ENCODE assay signal across 15 cellular contexts in the genomic region with DNA sequence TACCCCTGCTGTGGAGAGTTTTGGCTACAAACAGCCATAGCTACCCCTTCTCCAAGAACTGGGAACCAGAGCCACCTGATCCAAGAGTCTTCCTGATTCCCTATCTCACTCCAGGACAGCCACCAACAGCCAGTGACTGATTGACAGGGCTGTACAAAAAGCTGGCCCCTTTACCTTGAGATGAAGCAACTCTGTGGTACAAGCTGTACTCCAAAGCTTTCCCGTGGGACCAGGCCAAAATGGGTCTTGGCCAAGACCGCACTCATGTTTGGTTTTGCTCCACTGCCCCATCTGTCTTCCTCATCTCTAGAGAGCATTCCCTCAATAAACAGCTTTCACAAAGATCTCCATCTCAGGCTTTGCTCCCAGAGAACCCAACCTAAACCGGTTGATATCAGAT. TPM values are rescaled to one million over a fixed set of nuclear protein-coding genes. Genes with fewer than 3 reads are reported as not detected.
A peak's percentile ranks its signal among the peaks of the same experiment; 100 is the strongest.
DNase-seq lines count a peak whose midpoint lies in the region; ATAC-seq, FAIRE-seq and TF ChIP-seq lines count a peak whose summit lies in the region.
"Had no signal": no experiment of that assay in that cellular context is flagged by ENCODE, and none has a peak within 500 bp of the region (broad histone marks: within the 10 kb centered on the region; RNA-seq: fewer than 3 reads in every experiment).

No MANE protein-coding gene starts in this region.

- H3K4me3 Mint-ChIP-seq in T-helper 2 cell treated with Interferon-gamma antibody and Interleukin-4, amounts not matched to agents 5 μg/mL and 100 μg/mL, for 36 hours: no peak overlapping the region
- H3K4me3 Mint-ChIP-seq: nephron progenitor cell; stimulated activated naive B cell treated with anti-CD40 and anti-IgM and Interleukin-4, amounts not matched to agents 10 μg/mL and 1 μg/mL and 100 μg/mL, for 72 hours had no signal

- WGBS in right lobe of liver (ENCODE audit: insufficient coverage, low coverage, low lambda C conversion rate, missing lambda C conversion rate): 24% methylated on average over 2 of the region's 3 CpGs
- WGBS in tibial nerve, 2 donors: 80 to 82% methylated on average over 3 of the region's 3 CpGs

- intact Hi-C loops in right lobe of liver (cut with DNase I): no loop called here

- peaks cover 75% of the 10 kb centered on the region for H3K4me1 Mint-ChIP-seq in T-helper 2 cell treated with Interferon-gamma antibody and Interleukin-4, amounts not matched to agents 5 μg/mL and 100 μg/mL, for 36 hours (ENCODE audit: low read depth)

- peaks cover 0 to 25% (median 12%) of the 10 kb centered on the region in 4 donors for H3K4me1 ChIP-seq in right lobe of liver
- peaks cover 0 to 17% (median 3%) of the 10 kb centered on the region in 4 donors for H3K4me1 ChIP-seq in tibial nerve

- TF ChIP-seq EP300 in tibial nerve (IDR thresholded peaks at IDR 0.05): peak in 1 of 2 donors; percentile 84

- no peaks in the 10 kb centered on the region for H3K36me3 ChIP-seq in right lobe of liver
- no peaks in the 10 kb centered on the region for H3K36me3 ChIP-seq in tibial nerve

- FAIRE-seq in GM19239 (lab: Jason Lieb, UNC): no peak
- FAIRE-seq: A204.1, TTC549 had no signal

- H3K36me3 Mint-ChIP-seq in T-helper 2 cell treated with Interferon-gamma antibody and Interleukin-4, amounts not matched to agents 5 μg/mL and 100 μg/mL, for 36 hours (ENCODE audit: low read depth): peaks cover 62% of the 10 kb centered on the region
- H3K36me3 Mint-ChIP-seq: stimulated activated naive B cell treated with anti-CD40 and anti-IgM and Interleukin-4, amounts not matched to agents 10 μg/mL and 1 μg/mL and 100 μg/mL, for 72 hours had no signal

- ATAC-seq in right lobe of liver (peak; percentile 92 to 97 (median 96)), HG03025 (IDR thresholded peaks at IDR 0.05; ENCODE audit: low FRiP score, unreplicated experiment) (no peak), GM21381 (IDR thresholded peaks at IDR 0.05; ENCODE audit: unreplicated experiment) (no peak)
- ATAC-seq: stimulated activated naive B cell treated with anti-CD40 and anti-IgM and Interleukin-4, amounts not matched to agents 10 μg/mL and 1 μg/mL and 100 μg/mL, for 72 hours had no signal

- TF ChIP-seq CTCF in right lobe of liver (IDR thresholded peaks at IDR 0.05) (peak in 2 of 4 donors; percentile 28 to 33), tibial nerve (IDR thresholded peaks at IDR 0.05) (no peak)

- peak overlapping the region; percentile 49 for H3K27ac Mint-ChIP-seq in T-helper 2 cell treated with Interferon-gamma antibody and Interleukin-4, amounts not matched to agents 5 μg/mL and 100 μg/mL, for 36 hours
- H3K27ac Mint-ChIP-seq: nephron progenitor cell; stimulated activated naive B cell treated with anti-CD40 and anti-IgM and Interleukin-4, amounts not matched to agents 10 μg/mL and 1 μg/mL and 100 μg/mL, for 72 hours had no signal

- no peaks in the 10 kb centered on the region for H3K9me3 Mint-ChIP-seq in T-helper 2 cell treated with Interferon-gamma antibody and Interleukin-4, amounts not matched to agents 5 μg/mL and 100 μg/mL, for 36 hours
- H3K9me3 Mint-ChIP-seq: nephron progenitor cell; stimulated activated naive B cell treated with anti-CD40 and anti-IgM and Interleukin-4, amounts not matched to agents 10 μg/mL and 1 μg/mL and 100 μg/mL, for 72 hours had no signal

- no peaks in the 10 kb centered on the region for H3K27me3 Mint-ChIP-seq in T-helper 2 cell treated with Interferon-gamma antibody and Interleukin-4, amounts not matched to agents 5 μg/mL and 100 μg/mL, for 36 hours (ENCODE audit: low read depth)
- H3K27me3 Mint-ChIP-seq: stimulated activated naive B cell treated with anti-CD40 and anti-IgM and Interleukin-4, amounts not matched to agents 10 μg/mL and 1 μg/mL and 100 μg/mL, for 72 hours had no signal

- no peak overlapping the region for H3K4me3 ChIP-seq in right lobe of liver
- no peak overlapping the region for H3K4me3 ChIP-seq in tibial nerve

- peak overlapping the region; percentile 11 for H3K27ac ChIP-seq in angular gyrus (ENCODE audit: low read depth, low read length)
- H3K27ac ChIP-seq in right lobe of liver: peak overlapping the region in 2 of 3 donors; percentile 55 to 71
- H3K27ac ChIP-seq in tibial nerve: peak overlapping the region in 1 of 4 donors; percentile 33

- TF ChIP-seq POLR2A in right lobe of liver (IDR thresholded peaks at IDR 0.05) (no peak), tibial nerve (IDR thresholded peaks at IDR 0.05) (no peak)

- no peak for DNase-seq in T-helper 2 cell treated with Interferon-gamma antibody and Interleukin-4, amounts not matched to agents 5 μg/mL and 100 μg/mL, for 36 hours (ENCODE audit: low spot score)
- DNase-seq in T-helper 2 cell: no peak
- DNase-seq in right lobe of liver: peak; percentile 64 to 92 (median 81)
- peak; percentile 59 to 81 for DNase-seq in tibial nerve (ENCODE audit: low spot score in 2 of 2)
- no peak for DNase-seq in GM19239 (ENCODE audit: insufficient read length, low spot score)
- DNase-seq: activated CD8-positive, alpha-beta memory T cell treated with anti-CD3 and anti-CD28 coated beads, Interleukin-2, amount 50 U/mL, for 48 hours; Karpas-422; nephron progenitor cell; RPMI8226; stimulated activated naive B cell treated with anti-CD40 and anti-IgM and Interleukin-4, amounts not matched to agents 10 μg/mL and 1 μg/mL and 100 μg/mL, for 72 hours had no signal

- H3K27me3 ChIP-seq in right lobe of liver: no peaks in the 10 kb centered on the region
- H3K27me3 ChIP-seq in tibial nerve: no peaks in the 10 kb centered on the region

- H3K9me3 ChIP-seq in right lobe of liver (no peaks in the 10 kb centered on the region), tibial nerve (no peaks in the 10 kb centered on the region)

RNA-seq across cellular contexts. Expression of gene RNF157, which starts 43.6 kb away (rescaled TPM):
- 10 to 100 TPM in 2 of 6 experiments, 1 to 10 TPM in 2, under 1 TPM in 2; 0.39 to 14.5 (median 6.0) TPM for total RNA-seq in right lobe of liver
- 10 to 100 TPM; 11.1 to 18.9 (median 15.2) TPM for total RNA-seq in tibial nerve

RNA-seq across cellular contexts. Expression of gene FOXJ1, which starts 55.6 kb away (rescaled TPM):
- total RNA-seq in right lobe of liver (under 1 TPM in 3 of 6 experiments, not detected in 3; 0.06 to 0.12 (median 0.11) TPM), tibial nerve (not detected)

Comparison
In these comparisons a context has a peak if more than half of its experiments do, and no peak if none do; other contexts are left out.
1. DNase-seq: peak in right lobe of liver (3 of 3) and tibial nerve (2 of 2); none in T-helper 2 cell treated with Interferon-gamma antibody and Interleukin-4, amounts not matched to agents 5 μg/mL and 100 μg/mL, for 36 hours (single experiment), T-helper 2 cell (0 of 5) and GM19239 (single experiment).
2. ATAC-seq: peak in right lobe of liver (4 of 4); none in HG03025 (single experiment) and GM21381 (single experiment).